Comparison of ENCODE assay signal across 9 cellular contexts in the genomic region with DNA sequence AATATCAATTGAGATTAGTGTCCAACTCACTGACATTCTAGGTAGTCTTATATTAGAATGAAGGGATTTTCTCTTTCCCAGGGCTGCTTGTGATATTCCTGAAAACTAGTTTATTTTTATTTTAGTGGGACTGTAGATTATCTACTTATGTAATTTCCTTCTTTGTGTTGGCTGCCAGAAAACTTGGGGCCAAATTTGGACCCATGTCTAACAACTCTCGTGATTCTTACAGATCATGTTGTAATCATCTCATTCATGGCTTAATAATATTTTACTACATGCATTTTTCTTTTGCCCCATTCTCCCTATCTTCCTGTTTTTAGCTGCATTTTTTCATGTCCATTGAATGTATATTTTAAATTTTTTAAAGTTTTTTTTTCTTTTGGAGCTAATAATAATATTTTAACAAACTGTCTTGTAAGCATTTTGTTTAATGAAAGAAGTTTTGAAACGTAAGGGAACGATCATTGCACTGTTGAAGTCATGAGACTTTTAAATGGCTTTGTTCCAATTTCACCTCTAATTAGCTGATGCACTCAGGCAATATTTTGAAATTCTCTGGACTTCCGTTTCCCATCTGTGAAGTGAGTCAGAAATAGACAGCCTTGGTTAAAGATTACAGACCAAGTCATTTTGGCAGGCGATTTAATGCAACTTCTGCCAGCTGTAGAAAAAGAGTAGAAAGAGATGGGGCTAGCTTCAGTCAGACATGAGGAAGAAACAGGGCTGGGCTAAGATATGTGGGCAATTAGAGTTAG. TPM values are rescaled to one million over a fixed set of nuclear protein-coding genes. Genes with fewer than 3 reads are reported as not detected.
DNase-seq lines count a peak whose midpoint lies in the region; ATAC-seq and TF ChIP-seq lines count a peak whose summit lies in the region.
"Had no signal": no experiment of that assay in that cellular context is flagged by ENCODE, and none has a peak within 500 bp of the region (broad histone marks: within the 10 kb centered on the region; RNA-seq: fewer than 3 reads in every experiment).

No MANE protein-coding gene starts in this region.

- H3K4me3 Mint-ChIP-seq in activated T-helper 17 cell treated with anti-CD3 and anti-CD28 coated beads, Interleukin-2, amount 50 U/mL, for 72 hours = no peak overlapping the region
- H3K4me3 Mint-ChIP-seq: stimulated activated naive CD8-positive, alpha-beta T cell treated with anti-CD3 and anti-CD28 coated beads, Interleukin-15, Interleukin-2, amounts not matched to agents 100 ng/mL and 50 ng/mL, for 24 hours had no signal

- ATAC-seq in GM21619 (IDR thresholded peaks at IDR 0.05; ENCODE audit: unreplicated experiment) (peak; percentile 97), HG02885 (IDR thresholded peaks at IDR 0.05; ENCODE audit: poor library complexity, unreplicated experiment) (no peak)
- no peak for ATAC-seq in activated T-helper 17 cell treated with anti-CD3 and anti-CD28 coated beads, Interleukin-2, amount 50 U/mL, for 72 hours (replicated peaks)

- no peaks in the 10 kb centered on the region for H3K36me3 ChIP-seq in MM.1S (replicated peaks; ENCODE audit: insufficient read depth, low read length)

- H3K4me3 ChIP-seq in MM.1S (ENCODE audit: low read length) = no peak overlapping the region

- DNase-seq in AG20443 (ENCODE audit: low spot score) (peak; percentile 77), MM.1S (no peak), fibroblast of the conjunctiva (ENCODE audit: low read depth) (peak; percentile 60), HuH-7 (ENCODE audit: low spot score) (no peak), nucleus accumbens (lab: John Stamatoyannopoulos, UW) (no peak)

- peaks cover 4% of the 10 kb centered on the region; the same call in 1 of the 2 replicates for H3K4me1 ChIP-seq in MM.1S (ENCODE audit: low read length)

- H3K9ac ChIP-seq in MM.1S (ENCODE audit: low read length) = no peak overlapping the region

- H3K9me2 ChIP-seq in MM.1S (replicated peaks; ENCODE audit: insufficient read depth, low read length) = no peaks in the 10 kb centered on the region

- peak overlapping the region; percentile 4; the same call in 1 of the 2 replicates for H3K4me2 ChIP-seq in MM.1S (ENCODE audit: low read depth, low read length)

- no peaks in the 10 kb centered on the region for H3K27me3 ChIP-seq in MM.1S (replicated peaks; ENCODE audit: insufficient read depth, low read length)

- no peak overlapping the region for H2AFZ ChIP-seq in MM.1S (ENCODE audit: low read length)

- no peak overlapping the region for H3K27ac Mint-ChIP-seq in activated T-helper 17 cell treated with anti-CD3 and anti-CD28 coated beads, Interleukin-2, amount 50 U/mL, for 72 hours
- H3K27ac Mint-ChIP-seq: stimulated activated naive CD8-positive, alpha-beta T cell treated with anti-CD3 and anti-CD28 coated beads, Interleukin-15, Interleukin-2, amounts not matched to agents 100 ng/mL and 50 ng/mL, for 24 hours had no signal

- peaks cover 24% of the 10 kb centered on the region for H3K27me3 Mint-ChIP-seq in activated T-helper 17 cell treated with anti-CD3 and anti-CD28 coated beads, Interleukin-2, amount 50 U/mL, for 72 hours

- TF ChIP-seq CTCF in MM.1S (IDR thresholded peaks at IDR 0.05; ENCODE audit: low read length) = no peak

- H3K9me3 ChIP-seq in MM.1S (replicated peaks; ENCODE audit: insufficient read depth, low read length) = no peaks in the 10 kb centered on the region

- no peaks in the 10 kb centered on the region for H3F3A ChIP-seq in MM.1S (ENCODE audit: insufficient read depth, low read length)

- no peaks in the 10 kb centered on the region for H3K79me2 ChIP-seq in MM.1S (ENCODE audit: low read length)

- H3K36me3 Mint-ChIP-seq in activated T-helper 17 cell treated with anti-CD3 and anti-CD28 coated beads, Interleukin-2, amount 50 U/mL, for 72 hours (ENCODE audit: low read depth) = no peaks in the 10 kb centered on the region

- no peaks in the 10 kb centered on the region for H4K20me1 ChIP-seq in MM.1S (ENCODE audit: insufficient read depth, low read length)

- H3K9me3 Mint-ChIP-seq in activated T-helper 17 cell treated with anti-CD3 and anti-CD28 coated beads, Interleukin-2, amount 50 U/mL, for 72 hours = peaks cover 5% of the 10 kb centered on the region

- H3K4me1 Mint-ChIP-seq in activated T-helper 17 cell treated with anti-CD3 and anti-CD28 coated beads, Interleukin-2, amount 50 U/mL, for 72 hours = no peaks in the 10 kb centered on the region

- no peak overlapping the region for H3K27ac ChIP-seq in MM.1S (ENCODE audit: low read length)

RNA-seq across cellular contexts. Expression of gene TDO2, which starts 14.3 kb away (rescaled TPM):
- not detected for total RNA-seq in activated T-helper 17 cell treated with anti-CD3 and anti-CD28 coated beads, Interleukin-2, amount 50 U/mL, for 72 hours

RNA-seq across cellular contexts. Expression of gene ASIC5, which starts 23.1 kb away (rescaled TPM):
- total RNA-seq in activated T-helper 17 cell treated with anti-CD3 and anti-CD28 coated beads, Interleukin-2, amount 50 U/mL, for 72 hours = not detected

Comparison
In these comparisons a context has a peak if more than half of its experiments do, and no peak if none do; other contexts are left out.
1. DNase-seq: peak in AG20443 (single experiment) and fibroblast of the conjunctiva (single experiment); none in MM.1S (single experiment), HuH-7 (single experiment) and nucleus accumbens (0 of 56).